8 cellular contexts compared by ENCODE assay signal in genomic region chrX:12791253-12792228, GRCh38. TPM values are rescaled to one million over a fixed set of nuclear protein-coding genes. Genes with fewer than 3 reads are reported as not detected.
DNase-seq lines count a peak whose midpoint lies in the region; ATAC-seq and TF ChIP-seq lines count a peak whose summit lies in the region.

PRPS2 (plus strand) TSS chrX:12791412; CDS start chrX:12791498, 86 bp downstream.

- H4K20me1 ChIP-seq in BLaER1 treated with 17β-estradiol and CSF1 and Interleukin-3, amounts not matched to agents 10 nM and 100 nM, result peaks cover 0 to 33% (median 8%) of the 10 kb centered on the region in 11 experiments; a peak in 11 of 22 replicates

- H3K4me2 ChIP-seq in BLaER1 treated with 17β-estradiol and CSF1 and Interleukin-3, amounts not matched to agents 10 nM and 100 nM, result peak within 1 kb of the TSS; percentile 58 to 89 (median 76)

- peaks cover 0 to 12% (median 0%) of the 10 kb centered on the region in 11 experiments; a peak in 6 of 22 replicates for H3K36me3 ChIP-seq in BLaER1 treated with 17β-estradiol and CSF1 and Interleukin-3, amounts not matched to agents 10 nM and 100 nM

- peak; percentile 75 for ATAC-seq in GM19397 (IDR thresholded peaks at IDR 0.05; ENCODE audit: unreplicated experiment)
- ATAC-seq in foreskin keratinocyte, result peak; percentile 90

- peak within 1 kb of the TSS; percentile 79 to 90 (median 85) for H3K9ac ChIP-seq in BLaER1 treated with 17β-estradiol and CSF1 and Interleukin-3, amounts not matched to agents 10 nM and 100 nM

- peaks cover 69 to 96% (median 89%) of the 10 kb centered on the region in 11 experiments for H3K27me3 ChIP-seq in BLaER1 treated with 17β-estradiol and CSF1 and Interleukin-3, amounts not matched to agents 10 nM and 100 nM
- H3K27me3 ChIP-seq in HL-60 (ENCODE audit: insufficient read depth, poor library complexity, severe bottlenecking) (no peaks in the 10 kb centered on the region), foreskin keratinocyte (no peaks in the 10 kb centered on the region)

- H3K4me1 ChIP-seq in BLaER1 treated with 17β-estradiol and CSF1 and Interleukin-3, amounts not matched to agents 10 nM and 100 nM, result peaks cover 0 to 9% (median 3%) of the 10 kb centered on the region in 10 experiments; a peak in 7 of 20 replicates
- H3K4me1 ChIP-seq in foreskin keratinocyte, result no peaks in the 10 kb centered on the region

- peak within 1 kb of the TSS; percentile 70 to 87 (median 80) for H3K4me3 ChIP-seq in BLaER1 treated with 17β-estradiol and CSF1 and Interleukin-3, amounts not matched to agents 10 nM and 100 nM
- peak within 1 kb of the TSS; percentile 70 for H3K4me3 ChIP-seq in HL-60 (replicated peaks; ENCODE audit: insufficient read depth, low read length)

- no peak for TF ChIP-seq CTCF in HL-60 (IDR thresholded peaks at IDR 0.05; ENCODE audit: insufficient read depth, low read length)
- no peak for TF ChIP-seq CTCF in foreskin keratinocyte (conservative IDR thresholded peaks at IDR 0.05)

- peaks cover 4 to 55% (median 16%) of the 10 kb centered on the region in 11 experiments; a peak in 15 of 22 replicates for H3K9me3 ChIP-seq in BLaER1 treated with 17β-estradiol and CSF1 and Interleukin-3, amounts not matched to agents 10 nM and 100 nM (replicated peaks in 1 of 11)

- peak; percentile 43 to 74 for DNase-seq in HL-60 (ENCODE audit: low read depth in 1 of 2, low spot score in 1 of 2)
- DNase-seq in RKO (ENCODE audit: low spot score), result peak; percentile 46
- DNase-seq in activated T-helper 9 cell treated with anti-CD3 and anti-CD28 coated beads, Interleukin-2, amount 50 U/mL, for 16 hours (ENCODE audit: low read depth), result peak; percentile 57
- peak in 1 of 2 donors; percentile 25 for DNase-seq in foreskin keratinocyte
- DNase-seq in nucleus accumbens (lab: John Stamatoyannopoulos, UW), result peak in 49 of 56 donors; percentile 0 to 77 (median 40)
- DNase-seq in superior temporal gyrus (ENCODE audit: extremely low spot score), result peak; percentile 46

- peak within 1 kb of the TSS in 10 of 11 experiments; percentile 70 to 88 (median 84); a peak in 20 of 22 replicates for H3K27ac ChIP-seq in BLaER1 treated with 17β-estradiol and CSF1 and Interleukin-3, amounts not matched to agents 10 nM and 100 nM
- H3K27ac ChIP-seq in HL-60 (replicated peaks), result peak within 1 kb of the TSS; percentile 83
- H3K27ac ChIP-seq in foreskin keratinocyte, result no peak within 1 kb of the TSS

RNA-seq across cellular contexts. Expression of gene PRPS2, which starts in this region (rescaled TPM):
- total RNA-seq in foreskin keratinocyte, result 61.7 and 65.6 TPM in 2 replicates
- polyA plus RNA-seq in foreskin keratinocyte, result 28.2 and 34.0 TPM in 2 replicates
